ENCODE assay signal across 37 cellular contexts in genomic region chr1:152946651-152947256, GRCh38. TPM values are rescaled to one million over a fixed set of nuclear protein-coding genes. Genes with fewer than 3 reads are reported as not detected.
"Had no signal": no experiment of that assay in that cellular context is flagged by ENCODE, and none has a peak within 500 bp of the region (broad histone marks: within the 10 kb centered on the region; RNA-seq: fewer than 3 reads in every experiment).

Gene SPRR5, plus strand, starts transcription at chr1:152947206. Its CDS starts 1,349 bp downstream, at chr1:152948555.

- H3K27ac Mint-ChIP-seq: activated CD4-positive, alpha-beta memory T cell treated with anti-CD3 and anti-CD28 coated beads for 36 hours; activated CD4-positive, alpha-beta T cell treated with anti-CD3 and anti-CD28 coated beads for 36 hours; activated CD4-positive, alpha-beta T cell treated with anti-CD3 and anti-CD28 coated beads, Interleukin-2, amount 10 ng/mL, durations not matched to agents 24 days and 14 days; activated CD8-positive, alpha-beta memory T cell treated with anti-CD3 and anti-CD28 coated beads, Interleukin-2, amount 10 ng/mL, durations not matched to agents 7 days and 5 days; activated CD8-positive, alpha-beta T cell treated with anti-CD3 and anti-CD28 coated beads, Interleukin-2, amount 10 ng/mL, durations not matched to agents 7 days and 5 days; activated naive CD4-positive, alpha-beta T cell treated with anti-CD3 and anti-CD28 coated beads for 36 hours; activated naive CD4-positive, alpha-beta T cell treated with anti-CD3 and anti-CD28 coated beads, Interleukin-2, amount 50 U/mL, for 24 hours; activated naive CD8-positive, alpha-beta T cell treated with anti-CD3 and anti-CD28 coated beads for 36 hours; activated naive CD8-positive, alpha-beta T cell treated with anti-CD3 and anti-CD28 coated beads, Interleukin-2, amount 50 U/mL, for 24 hours; activated T-helper 1 cell treated with anti-CD3 and anti-CD28 coated beads, Interleukin-12 subunit alpha, Interleukin-12 subunit beta, Interleukin-2, Interleukin-4 antibody, amounts not matched to agents 30 ng/mL and 10 ng/mL and 1 ng/mL, durations not matched to agents 14 hours and 24 hours and 36 hours; activated T-helper 2 cell treated with anti-CD3 and anti-CD28 coated beads, Interferon-gamma antibody, Interleukin-2, Interleukin-4, amounts not matched to agents 10 μg/mL and 5 μg/mL and 100 μg/mL, durations not matched to agents 14 hours and 24 hours and 36 hours had no signal

- H3K9me3 Mint-ChIP-seq: activated CD4-positive, alpha-beta memory T cell treated with anti-CD3 and anti-CD28 coated beads for 36 hours; activated CD4-positive, alpha-beta T cell treated with anti-CD3 and anti-CD28 coated beads, Interleukin-2, amount 10 ng/mL, durations not matched to agents 24 days and 14 days; activated naive CD4-positive, alpha-beta T cell treated with anti-CD3 and anti-CD28 coated beads for 36 hours; activated naive CD4-positive, alpha-beta T cell treated with anti-CD3 and anti-CD28 coated beads, Interleukin-2, amount 50 U/mL, for 24 hours; activated naive CD8-positive, alpha-beta T cell treated with anti-CD3 and anti-CD28 coated beads for 36 hours; activated naive CD8-positive, alpha-beta T cell treated with anti-CD3 and anti-CD28 coated beads, Interleukin-2, amount 50 U/mL, for 24 hours; activated T-helper 1 cell treated with anti-CD3 and anti-CD28 coated beads, Interleukin-12 subunit alpha, Interleukin-12 subunit beta, Interleukin-2, Interleukin-4 antibody, amounts not matched to agents 30 ng/mL and 10 ng/mL and 1 ng/mL, durations not matched to agents 14 hours and 24 hours and 36 hours; activated T-helper 2 cell treated with anti-CD3 and anti-CD28 coated beads, Interferon-gamma antibody, Interleukin-2, Interleukin-4, amounts not matched to agents 10 μg/mL and 5 μg/mL and 100 μg/mL, durations not matched to agents 14 hours and 24 hours and 36 hours had no signal

- H3K27ac ChIP-seq: adrenal gland, body of pancreas, cardiac muscle cell, colonic mucosa, epithelial cell of prostate, esophagus squamous epithelium had no signal

- H3K4me1 Mint-ChIP-seq: activated CD4-positive, alpha-beta T cell treated with anti-CD3 and anti-CD28 coated beads for 36 hours; activated CD4-positive, alpha-beta T cell treated with anti-CD3 and anti-CD28 coated beads, Interleukin-2, amount 10 ng/mL, durations not matched to agents 24 days and 14 days; activated CD8-positive, alpha-beta memory T cell treated with anti-CD3 and anti-CD28 coated beads, Interleukin-2, amount 10 ng/mL, durations not matched to agents 7 days and 5 days; activated naive CD4-positive, alpha-beta T cell treated with anti-CD3 and anti-CD28 coated beads, Interleukin-2, amount 50 U/mL, for 24 hours; activated naive CD8-positive, alpha-beta T cell treated with anti-CD3 and anti-CD28 coated beads for 36 hours; activated naive CD8-positive, alpha-beta T cell treated with anti-CD3 and anti-CD28 coated beads, Interleukin-2, amount 50 U/mL, for 24 hours had no signal

- ATAC-seq: activated CD4-positive, alpha-beta T cell treated with anti-CD3 and anti-CD28 coated beads for 36 hours; activated CD8-positive, alpha-beta memory T cell treated with anti-CD3 and anti-CD28 coated beads, Interleukin-2, amount 10 ng/mL, durations not matched to agents 7 days and 5 days; activated CD8-positive, alpha-beta T cell treated with anti-CD3 and anti-CD28 coated beads, Interleukin-2, amount 10 ng/mL, durations not matched to agents 7 days and 5 days; activated naive CD8-positive, alpha-beta T cell treated with anti-CD3 and anti-CD28 coated beads, Interleukin-2, amount 50 U/mL, for 24 hours; body of pancreas had no signal

- H3K9me3 ChIP-seq: adrenal gland, body of pancreas, colonic mucosa, esophagus squamous epithelium had no signal

- H3K36me3 Mint-ChIP-seq: activated CD4-positive, alpha-beta memory T cell treated with anti-CD3 and anti-CD28 coated beads for 36 hours; activated CD8-positive, alpha-beta memory T cell treated with anti-CD3 and anti-CD28 coated beads, Interleukin-2, amount 10 ng/mL, durations not matched to agents 7 days and 5 days; activated naive CD4-positive, alpha-beta T cell treated with anti-CD3 and anti-CD28 coated beads, Interleukin-2, amount 50 U/mL, for 24 hours; activated naive CD8-positive, alpha-beta T cell treated with anti-CD3 and anti-CD28 coated beads for 36 hours had no signal

- H3K4me3 ChIP-seq: adrenal gland, body of pancreas, cardiac muscle cell, colonic mucosa, esophagus squamous epithelium had no signal

- H3K36me3 ChIP-seq: adrenal gland, cardiac muscle cell, colonic mucosa, esophagus squamous epithelium had no signal

- H3K27me3 ChIP-seq: adrenal gland, body of pancreas, cardiac muscle cell, colonic mucosa, esophagus squamous epithelium had no signal

- H3K4me3 Mint-ChIP-seq: activated CD4-positive, alpha-beta memory T cell treated with anti-CD3 and anti-CD28 coated beads for 36 hours; activated CD4-positive, alpha-beta T cell treated with anti-CD3 and anti-CD28 coated beads for 36 hours; activated CD4-positive, alpha-beta T cell treated with anti-CD3 and anti-CD28 coated beads, Interleukin-2, amount 10 ng/mL, durations not matched to agents 24 days and 14 days; activated CD8-positive, alpha-beta memory T cell treated with anti-CD3 and anti-CD28 coated beads, Interleukin-2, amount 10 ng/mL, durations not matched to agents 7 days and 5 days; activated CD8-positive, alpha-beta T cell treated with anti-CD3 and anti-CD28 coated beads, Interleukin-2, amount 10 ng/mL, durations not matched to agents 7 days and 5 days; activated naive CD4-positive, alpha-beta T cell treated with anti-CD3 and anti-CD28 coated beads for 36 hours; activated naive CD4-positive, alpha-beta T cell treated with anti-CD3 and anti-CD28 coated beads, Interleukin-2, amount 50 U/mL, for 24 hours; activated naive CD8-positive, alpha-beta T cell treated with anti-CD3 and anti-CD28 coated beads for 36 hours; activated naive CD8-positive, alpha-beta T cell treated with anti-CD3 and anti-CD28 coated beads, Interleukin-2, amount 50 U/mL, for 24 hours; activated T-helper 1 cell treated with anti-CD3 and anti-CD28 coated beads, Interleukin-12 subunit alpha, Interleukin-12 subunit beta, Interleukin-2, Interleukin-4 antibody, amounts not matched to agents 30 ng/mL and 10 ng/mL and 1 ng/mL, durations not matched to agents 14 hours and 24 hours and 36 hours had no signal

- H3K4me1 ChIP-seq: adrenal gland, body of pancreas, colonic mucosa had no signal

- DNase-seq: activated CD4-positive, alpha-beta memory T cell treated with anti-CD3 and anti-CD28 coated beads for 36 hours; activated CD4-positive, alpha-beta T cell treated with anti-CD3 and anti-CD28 coated beads for 36 hours; activated CD4-positive, alpha-beta T cell treated with anti-CD3 and anti-CD28 coated beads, Interleukin-2, amount 10 ng/mL, durations not matched to agents 24 days and 14 days; activated CD4-positive, CD25-positive, alpha-beta regulatory T cell; activated CD4-positive, CD25-positive, alpha-beta regulatory T cell treated with anti-CD3 and anti-CD28 coated beads, Interleukin-2, amount 50 U/mL, for 72 hours; activated CD8-positive, alpha-beta memory T cell treated with anti-CD3 and anti-CD28 coated beads, Interleukin-2, amount 10 ng/mL, durations not matched to agents 7 days and 5 days; activated CD8-positive, alpha-beta memory T cell treated with anti-CD3 and anti-CD28 coated beads, Interleukin-2, amount 50 U/mL, for 4 hours; activated CD8-positive, alpha-beta T cell treated with anti-CD3 and anti-CD28 coated beads, Interleukin-2, amount 10 ng/mL, durations not matched to agents 7 days and 5 days; activated effector memory CD4-positive, alpha-beta T cell treated with anti-CD3 and anti-CD28 coated beads, Interleukin-2, amount 50 U/mL, for 16 hours; activated naive CD4-positive, alpha-beta T cell treated with anti-CD3 and anti-CD28 coated beads for 36 hours; activated naive CD8-positive, alpha-beta T cell treated with anti-CD3 and anti-CD28 coated beads for 36 hours; activated naive CD8-positive, alpha-beta T cell treated with anti-CD3 and anti-CD28 coated beads, Interleukin-2, amount 50 U/mL, for 24 hours; activated T-cell treated with anti-CD3 and anti-CD28 coated beads, Interleukin-2, amount 50 U/mL, for 1 hour; activated T-cell treated with anti-CD3 and anti-CD28 coated beads, Interleukin-2, amount 50 U/mL, for 48 hours; adrenal gland; amygdala; aorta; body of pancreas; central memory CD4-positive, alpha-beta T cell; cerebellar nuclear complex; colonic mucosa; effector CD8-positive, alpha-beta T cell; esophagus squamous epithelium; head of caudate nucleus; T-helper 2 cell had no signal

RNA-seq across cellular contexts. Expression of gene SPRR5, which starts in this region (rescaled TPM):
- total RNA-seq: activated CD4-positive, alpha-beta memory T cell treated with anti-CD3 and anti-CD28 coated beads for 36 hours; activated CD4-positive, alpha-beta T cell treated with anti-CD3 and anti-CD28 coated beads for 36 hours; activated CD4-positive, alpha-beta T cell treated with anti-CD3 and anti-CD28 coated beads, Interleukin-2, amount 10 ng/mL, durations not matched to agents 24 days and 14 days; activated CD8-positive, alpha-beta memory T cell treated with anti-CD3 and anti-CD28 coated beads for 36 hours; activated CD8-positive, alpha-beta memory T cell treated with anti-CD3 and anti-CD28 coated beads, Interleukin-2, amount 10 ng/mL, durations not matched to agents 7 days and 5 days; activated CD8-positive, alpha-beta T cell treated with anti-CD3 and anti-CD28 coated beads, Interleukin-2, amount 10 ng/mL, durations not matched to agents 7 days and 5 days; activated naive CD4-positive, alpha-beta T cell treated with anti-CD3 and anti-CD28 coated beads for 36 hours; activated naive CD8-positive, alpha-beta T cell treated with anti-CD3 and anti-CD28 coated beads for 36 hours; activated T-helper 1 cell treated with anti-CD3 and anti-CD28 coated beads, Interleukin-12 subunit alpha, Interleukin-12 subunit beta, Interleukin-2, Interleukin-4 antibody, amounts not matched to agents 30 ng/mL and 10 ng/mL and 1 ng/mL, durations not matched to agents 14 hours and 24 hours and 36 hours; activated T-helper 2 cell treated with anti-CD3 and anti-CD28 coated beads, Interferon-gamma antibody, Interleukin-2, Interleukin-4, amounts not matched to agents 10 μg/mL and 5 μg/mL and 100 μg/mL, durations not matched to agents 14 hours and 24 hours and 36 hours; adrenal gland; aorta; body of pancreas; cardiac muscle cell; colonic mucosa; dermis microvascular lymphatic vessel endothelial cell; endothelial cell of umbilical vein; fibroblast of lung; fibroblast of villous mesenchyme; frontal cortex; T-helper 1 cell treated with Interleukin-12 subunit alpha and Interleukin-12 subunit beta and Interleukin-4 antibody, amounts not matched to agents 30 ng/mL and 1 ng/mL, for 36 hours had no signal
- polyA plus RNA-seq: adrenal gland, aorta, cardiac muscle cell, endothelial cell of umbilical vein, fibroblast of lung had no signal
